In genomic region chr9:128159073-128159783, GRCh38 we compare ENCODE assay signal across 8 cellular contexts. TPM values are rescaled to one million over a fixed set of nuclear protein-coding genes. Genes with fewer than 3 reads are reported as not detected.
DNase-seq lines count a peak whose midpoint lies in the region; ATAC-seq and TF ChIP-seq lines count a peak whose summit lies in the region.

No MANE protein-coding gene starts in this region.

- H3K9me3 ChIP-seq in NT2/D1 (ENCODE audit: insufficient read depth, low read length) = no peaks in the 10 kb centered on the region

- peaks cover 25% of the 10 kb centered on the region for H3K36me3 ChIP-seq in NT2/D1 (ENCODE audit: insufficient read depth, insufficient read length, low read length)

- H3K4me3 ChIP-seq in NT2/D1 (ENCODE audit: insufficient read length, low read depth) (peak overlapping the region; percentile 29), skeletal muscle cell (ENCODE audit: low read depth, low read length) (peak overlapping the region; percentile 52)

- no peak for TF ChIP-seq CTCF in GM20000 (IDR thresholded peaks at IDR 0.05; ENCODE audit: extremely low read depth, missing control alignments)

- H3K9ac ChIP-seq in NT2/D1 (ENCODE audit: insufficient read length, low read depth) = peak overlapping the region; percentile 85

- no peak for ATAC-seq in Right ventricle myocardium superior (ENCODE audit: poor library complexity)
- no peak for ATAC-seq in GM19463 (IDR thresholded peaks at IDR 0.05; ENCODE audit: unreplicated experiment)
- no peak for ATAC-seq in GM21423 (IDR thresholded peaks at IDR 0.05; ENCODE audit: unreplicated experiment)

- DNase-seq in GM20000 (ENCODE audit: low spot score) (peak; percentile 64), NT2/D1 (ENCODE audit: low read depth, low spot score) (no peak), activated T-helper 1 cell treated with Interleukin-2 at 50 U/mL for 16 hours (ENCODE audit: low read depth) (peak; percentile 44), Right ventricle myocardium superior (peak; percentile 46), skeletal muscle cell (ENCODE audit: low read depth) (no peak), occipital lobe (lab: John Stamatoyannopoulos, UW) (no peak)

- peaks cover 10% of the 10 kb centered on the region for H3K4me1 ChIP-seq in NT2/D1 (ENCODE audit: insufficient read depth, insufficient read length)

- H3K27me3 ChIP-seq in NT2/D1 (ENCODE audit: insufficient read depth, insufficient read length) = no peaks in the 10 kb centered on the region

- intact Hi-C loops in Right ventricle myocardium superior (cut with DNase I) = no loop called here

RNA-seq across cellular contexts. Expression of gene BBLN, which starts 0.8 kb away (rescaled TPM):
- total RNA-seq in Right ventricle myocardium superior (31.3 TPM), occipital lobe (32.6 TPM)

RNA-seq across cellular contexts. Expression of gene LCN2, which starts 10.0 kb away (rescaled TPM):
- not detected for total RNA-seq in Right ventricle myocardium superior
- not detected for total RNA-seq in occipital lobe

RNA-seq across cellular contexts. Expression of gene PTGES2, which starts 31.7 kb away (rescaled TPM):
- total RNA-seq in Right ventricle myocardium superior (155 TPM), occipital lobe (39.5 TPM)

RNA-seq across cellular contexts. Expression of gene CIZ1, which starts 32.1 kb away (rescaled TPM):
- total RNA-seq in Right ventricle myocardium superior = 75.3 TPM
- total RNA-seq in occipital lobe = 11.5 TPM

RNA-seq across cellular contexts. Expression of gene DNM1, which starts 44.0 kb away (rescaled TPM):
- 7.0 TPM for total RNA-seq in Right ventricle myocardium superior
- 71.7 TPM for total RNA-seq in occipital lobe

Comparison
In these comparisons a context has a peak if more than half of its experiments do, and no peak if none do; other contexts are left out.
1. DNase-seq: peak in GM20000 (single experiment), activated T-helper 1 cell treated with Interleukin-2 at 50 U/mL for 16 hours (single experiment) and Right ventricle myocardium superior (single experiment); none in NT2/D1 (single experiment), skeletal muscle cell (single experiment) and occipital lobe (single experiment).